8 cellular contexts compared by ENCODE assay signal in genomic region chr17:67651218-67651579, GRCh38.
DNase-seq lines count a peak whose midpoint lies in the region; ATAC-seq and TF ChIP-seq lines count a peak whose summit lies in the region.
"Not testable (repeated sequence)": the region's sequence is repeated elsewhere in the genome, so short reads cannot be mapped to it uniquely, and the experiment has no call there.

No MANE protein-coding gene starts in this region.

- not testable (repeated sequence) for TF ChIP-seq CTCF in MM.1S (IDR thresholded peaks at IDR 0.05; ENCODE audit: low read length); WTC11 (IDR thresholded peaks at IDR 0.05)

- H3K4me1 ChIP-seq in CD4-positive, CD25-positive, alpha-beta regulatory T cell (ENCODE audit: control insufficient read depth, insufficient read depth, low read length, poor library complexity, severe bottlenecking), result peaks cover 12% of the 10 kb centered on the region
- peaks cover 57% of the 10 kb centered on the region for H3K4me1 ChIP-seq in MM.1S (ENCODE audit: low read length)

- not testable (repeated sequence) for H3K9me2 ChIP-seq in MM.1S (replicated peaks; ENCODE audit: insufficient read depth, low read length)

- POLR2A ChIA-PET in WTC11 (lab: Charles Lee), result not testable (repeated sequence)
- POLR2A ChIA-PET in activated CD4-positive, alpha-beta memory T cell treated with anti-CD3 and anti-CD28 coated beads, Interleukin-2, amount 10 ng/mL, durations not matched to agents 7 days and 5 days (lab: Charles Lee), result interaction anchor here (1.1 kb wide), 1 partner anchor 66 kb away, joined by 3 read pairs; no protein-coding TSS in a partner anchor

- not testable (repeated sequence) for H4K20me1 ChIP-seq in MM.1S (ENCODE audit: insufficient read depth, low read length)

- peaks cover 54% of the 10 kb centered on the region for H3F3A ChIP-seq in MM.1S (ENCODE audit: insufficient read depth, low read length)

- H3K27ac ChIP-seq in CD4-positive, CD25-positive, alpha-beta regulatory T cell (ENCODE audit: insufficient read depth, low read length, poor library complexity, severe bottlenecking), result not testable (repeated sequence)
- peak overlapping the region; percentile 91 for H3K27ac ChIP-seq in MM.1S (ENCODE audit: low read length)

- not testable (repeated sequence) for H3K36me3 ChIP-seq in CD4-positive, CD25-positive, alpha-beta regulatory T cell (ENCODE audit: control insufficient read depth, insufficient read depth, low read length); MM.1S (replicated peaks; ENCODE audit: insufficient read depth, low read length)

- H2AFZ ChIP-seq in MM.1S (ENCODE audit: low read length), result peak overlapping the region; percentile 21; the same call in 1 of the 2 replicates

- DNase-seq in CD4-positive, CD25-positive, alpha-beta regulatory T cell; MM.1S; WTC11 (ENCODE audit: low spot score); activated CD4-positive, alpha-beta memory T cell treated with anti-CD3 and anti-CD28 coated beads, Interleukin-2, amount 10 ng/mL, durations not matched to agents 7 days and 5 days; activated T-cell treated with anti-CD3 and anti-CD28 coated beads, Interleukin-2, amount 50 U/mL, for 24 hours; central memory CD8-positive, alpha-beta T cell (ENCODE audit: low spot score in 2 of 2): not testable (repeated sequence)
- peak in 1 of 2 donors; percentile 61 for DNase-seq in stimulated activated effector memory CD8-positive, alpha-beta T cell treated with anti-CD3 and anti-CD28 coated beads, Interleukin-12 subunit alpha, Interleukin-12 subunit beta, amount 100 ng/mL, for 72 hours (ENCODE audit: low spot score in 2 of 2)

- H3K9ac ChIP-seq in MM.1S (ENCODE audit: low read length), result peak overlapping the region; percentile 74

- peak overlapping the region in 2 of 3 donors; percentile 16 to 50 for H3K27ac Mint-ChIP-seq in CD4-positive, CD25-positive, alpha-beta regulatory T cell
- peak overlapping the region; percentile 39; the same call in 1 of the 2 replicates for H3K27ac Mint-ChIP-seq in WTC11
- peak overlapping the region; percentile 62 for H3K27ac Mint-ChIP-seq in activated CD4-positive, alpha-beta memory T cell treated with anti-CD3 and anti-CD28 coated beads, Interleukin-2, amount 10 ng/mL, durations not matched to agents 7 days and 5 days
- H3K27ac Mint-ChIP-seq in activated T-cell treated with anti-CD3 and anti-CD28 coated beads, Interleukin-2, amount 50 U/mL, for 24 hours, result peak overlapping the region; percentile 34
- not testable (repeated sequence) for H3K27ac Mint-ChIP-seq in central memory CD8-positive, alpha-beta T cell (ENCODE audit: low read depth)
- H3K27ac Mint-ChIP-seq in stimulated activated effector memory CD8-positive, alpha-beta T cell treated with anti-CD3 and anti-CD28 coated beads, Interleukin-12 subunit alpha, Interleukin-12 subunit beta, amount 100 ng/mL, for 72 hours, result peak overlapping the region; percentile 92

- H3K9me3 ChIP-seq in CD4-positive, CD25-positive, alpha-beta regulatory T cell (ENCODE audit: control insufficient read depth in 2 of 2, low read length in 2 of 2); MM.1S (replicated peaks; ENCODE audit: insufficient read depth, low read length): not testable (repeated sequence)

- H3K9me3 Mint-ChIP-seq in CD4-positive, CD25-positive, alpha-beta regulatory T cell; WTC11; activated CD4-positive, alpha-beta memory T cell treated with anti-CD3 and anti-CD28 coated beads, Interleukin-2, amount 10 ng/mL, durations not matched to agents 7 days and 5 days; activated T-cell treated with anti-CD3 and anti-CD28 coated beads, Interleukin-2, amount 50 U/mL, for 24 hours; central memory CD8-positive, alpha-beta T cell; stimulated activated effector memory CD8-positive, alpha-beta T cell treated with anti-CD3 and anti-CD28 coated beads, Interleukin-12 subunit alpha, Interleukin-12 subunit beta, amount 100 ng/mL, for 72 hours: not testable (repeated sequence)

- H3K4me3 Mint-ChIP-seq in CD4-positive, CD25-positive, alpha-beta regulatory T cell; WTC11; activated CD4-positive, alpha-beta memory T cell treated with anti-CD3 and anti-CD28 coated beads, Interleukin-2, amount 10 ng/mL, durations not matched to agents 7 days and 5 days; activated T-cell treated with anti-CD3 and anti-CD28 coated beads, Interleukin-2, amount 50 U/mL, for 24 hours: not testable (repeated sequence)
- H3K4me3 Mint-ChIP-seq in central memory CD8-positive, alpha-beta T cell, result peak overlapping the region; percentile 55
- H3K4me3 Mint-ChIP-seq in stimulated activated effector memory CD8-positive, alpha-beta T cell treated with anti-CD3 and anti-CD28 coated beads, Interleukin-12 subunit alpha, Interleukin-12 subunit beta, amount 100 ng/mL, for 72 hours, result peak overlapping the region; percentile 65

- H3K4me2 ChIP-seq in MM.1S (ENCODE audit: low read depth, low read length), result peak overlapping the region; percentile 97

- H3K79me2 ChIP-seq in MM.1S (ENCODE audit: low read length), result not testable (repeated sequence)

- peaks cover 0 to 20% (median 15%) of the 10 kb centered on the region in 4 donors for H3K4me1 Mint-ChIP-seq in CD4-positive, CD25-positive, alpha-beta regulatory T cell
- peaks cover 12% of the 10 kb centered on the region for H3K4me1 Mint-ChIP-seq in WTC11
- H3K4me1 Mint-ChIP-seq in activated CD4-positive, alpha-beta memory T cell treated with anti-CD3 and anti-CD28 coated beads, Interleukin-2, amount 10 ng/mL, durations not matched to agents 7 days and 5 days, result not testable (repeated sequence)
- H3K4me1 Mint-ChIP-seq in activated T-cell treated with anti-CD3 and anti-CD28 coated beads, Interleukin-2, amount 50 U/mL, for 24 hours (ENCODE audit: low read depth), result peaks cover 20% of the 10 kb centered on the region
- peaks cover 67% of the 10 kb centered on the region for H3K4me1 Mint-ChIP-seq in central memory CD8-positive, alpha-beta T cell
- H3K4me1 Mint-ChIP-seq in stimulated activated effector memory CD8-positive, alpha-beta T cell treated with anti-CD3 and anti-CD28 coated beads, Interleukin-12 subunit alpha, Interleukin-12 subunit beta, amount 100 ng/mL, for 72 hours, result peaks cover 67% of the 10 kb centered on the region

- H3K4me3 ChIP-seq in CD4-positive, CD25-positive, alpha-beta regulatory T cell (ENCODE audit: low read depth, low read length), result peak overlapping the region; percentile 27
- peak overlapping the region; percentile 6; the same call in 1 of the 2 replicates for H3K4me3 ChIP-seq in MM.1S (ENCODE audit: low read length)

- ATAC-seq in CD4-positive, CD25-positive, alpha-beta regulatory T cell (ENCODE audit: low read depth in 2 of 2); WTC11; central memory CD8-positive, alpha-beta T cell (replicated peaks; ENCODE audit: extremely low read depth, poor library complexity, severe bottlenecking); stimulated activated effector memory CD8-positive, alpha-beta T cell treated with anti-CD3 and anti-CD28 coated beads, Interleukin-12 subunit alpha, Interleukin-12 subunit beta, amount 100 ng/mL, for 72 hours: not testable (repeated sequence)
- ATAC-seq in GM19035 (IDR thresholded peaks at IDR 0.05; ENCODE audit: unreplicated experiment), result peak; percentile 7

- CTCF ChIA-PET in WTC11 (lab: Charles Lee), result interaction anchor here (0.6 to 1.2 kb wide), 2 partner anchors 22 to 253 kb away, joined by 3 to 4 read pairs; no protein-coding TSS in a partner anchor
- CTCF ChIA-PET in activated CD4-positive, alpha-beta memory T cell treated with anti-CD3 and anti-CD28 coated beads, Interleukin-2, amount 10 ng/mL, durations not matched to agents 7 days and 5 days (lab: Charles Lee), result not testable (repeated sequence)

- H3K36me3 Mint-ChIP-seq in CD4-positive, CD25-positive, alpha-beta regulatory T cell, result peaks cover 19% of the 10 kb centered on the region
- H3K36me3 Mint-ChIP-seq in WTC11; activated CD4-positive, alpha-beta memory T cell treated with anti-CD3 and anti-CD28 coated beads, Interleukin-2, amount 10 ng/mL, durations not matched to agents 7 days and 5 days (ENCODE audit: low read depth): not testable (repeated sequence)
- H3K36me3 Mint-ChIP-seq in activated T-cell treated with anti-CD3 and anti-CD28 coated beads, Interleukin-2, amount 50 U/mL, for 24 hours (ENCODE audit: low read depth), result peaks cover 34% of the 10 kb centered on the region
- H3K36me3 Mint-ChIP-seq in central memory CD8-positive, alpha-beta T cell (ENCODE audit: insufficient read depth), result peaks cover 22% of the 10 kb centered on the region
- peaks cover 10% of the 10 kb centered on the region for H3K36me3 Mint-ChIP-seq in stimulated activated effector memory CD8-positive, alpha-beta T cell treated with anti-CD3 and anti-CD28 coated beads, Interleukin-12 subunit alpha, Interleukin-12 subunit beta, amount 100 ng/mL, for 72 hours

- not testable (repeated sequence) for H3K27me3 ChIP-seq in CD4-positive, CD25-positive, alpha-beta regulatory T cell (ENCODE audit: control insufficient read depth, insufficient read depth, low read length); MM.1S (replicated peaks; ENCODE audit: insufficient read depth, low read length)

- not testable (repeated sequence) for H3K27me3 Mint-ChIP-seq in CD4-positive, CD25-positive, alpha-beta regulatory T cell; WTC11 (ENCODE audit: low read depth); activated CD4-positive, alpha-beta memory T cell treated with anti-CD3 and anti-CD28 coated beads, Interleukin-2, amount 10 ng/mL, durations not matched to agents 7 days and 5 days; activated T-cell treated with anti-CD3 and anti-CD28 coated beads, Interleukin-2, amount 50 U/mL, for 24 hours; central memory CD8-positive, alpha-beta T cell
